29 cellular contexts compared by ENCODE assay signal in the genomic region with DNA sequence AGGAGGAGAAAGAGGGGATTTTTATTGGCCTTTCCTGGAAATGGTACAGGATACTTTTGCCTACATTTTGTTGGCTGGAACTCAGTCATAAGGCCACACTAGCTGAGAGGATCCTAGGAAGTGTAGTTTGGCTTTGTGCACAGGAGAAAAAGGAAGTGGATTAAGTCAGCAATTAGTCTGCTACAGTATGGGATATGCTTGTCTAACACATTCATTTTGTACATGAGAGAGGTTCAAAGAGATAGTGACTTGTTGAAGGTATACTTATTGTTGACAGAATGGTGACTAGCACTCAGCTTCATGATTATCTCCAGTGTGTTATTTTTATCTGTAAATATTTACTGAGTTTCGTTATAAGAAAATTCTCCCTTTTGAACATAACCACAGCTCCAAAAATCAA. TPM values are rescaled to one million over a fixed set of nuclear protein-coding genes. Genes with fewer than 3 reads are reported as not detected.
DNase-seq lines count a peak whose midpoint lies in the region; ATAC-seq, FAIRE-seq and TF ChIP-seq lines count a peak whose summit lies in the region.
"Had no signal": no experiment of that assay in that cellular context is flagged by ENCODE, and none has a peak within 500 bp of the region (broad histone marks: within the 10 kb centered on the region; RNA-seq: fewer than 3 reads in every experiment).

No MANE protein-coding gene starts in this region.

- H3K27me3 ChIP-seq in PC-3 (ENCODE audit: low read length), result no peaks in the 10 kb centered on the region
- H3K27me3 ChIP-seq in endothelial cell of umbilical vein (ENCODE audit: control insufficient read depth in 2 of 2, insufficient read depth in 2 of 2, low read length in 2 of 2), result no peaks in the 10 kb centered on the region
- no peaks in the 10 kb centered on the region for H3K27me3 ChIP-seq in SK-N-SH (ENCODE audit: insufficient read depth)
- H3K27me3 ChIP-seq: ascending aorta, SJSA1 had no signal

- BruUV-seq in PC-3 (replicated peaks; lab: Mats Ljungman, UMichigan) (no TSS peak), endothelial cell of umbilical vein (replicated peaks; lab: Mats Ljungman, UMichigan) (no TSS peak)

- DNase-seq in A549 (ENCODE audit: low read depth in 1 of 2, low spot score in 1 of 2) (no peak), AML-193 (lab: John Stamatoyannopoulos, UW) (peak; percentile 15 to 23), PC-3 (no peak), endothelial cell of umbilical vein (ENCODE audit: low read depth, low spot score) (no peak), nephron progenitor cell (no peak), SK-N-SH (no peak), left ventricle myocardium superior (no peak)
- DNase-seq: activated CD4-positive, alpha-beta T cell treated with anti-CD3 and anti-CD28 coated beads for 1 hour; activated T-cell treated with anti-CD3 and anti-CD28 coated beads, Interleukin-2, amount 50 U/mL, for 4 hours; Calu3; cortex of kidney; foreskin fibroblast; GM23248; mammary epithelial cell; NCI-H1105 treated with DMSO at 0.1 percent for 48 hours; NCI-H2029; NCI-H2227 treated with DMSO at 0.1 percent for 48 hours; RPMI8226; small intestine; stimulated activated CD8-positive, alpha-beta memory T cell treated with anti-CD3 and anti-CD28 coated beads, Interleukin-4, amount 100 ng/mL, for 48 hours; T-helper 1 cell had no signal

- H3K27me3 Mint-ChIP-seq in nephron progenitor cell (ENCODE audit: low read depth, poor library complexity), result no peaks in the 10 kb centered on the region

- no peak overlapping the region for H3K27ac Mint-ChIP-seq in nephron progenitor cell

- H3K4me1 Mint-ChIP-seq in nephron progenitor cell, result no peaks in the 10 kb centered on the region
- H3K4me1 Mint-ChIP-seq: neural crest cell had no signal

- no peaks in the 10 kb centered on the region for H3K9me2 ChIP-seq in PC-3 (replicated peaks; ENCODE audit: low read length)
- no peaks in the 10 kb centered on the region for H3K9me2 ChIP-seq in SK-N-SH

- no peaks in the 10 kb centered on the region for H3K4me1 ChIP-seq in A549
- H3K4me1 ChIP-seq in PC-3 (ENCODE audit: insufficient read depth, low read length), result no peaks in the 10 kb centered on the region
- peaks cover 5% of the 10 kb centered on the region for H3K4me1 ChIP-seq in endothelial cell of umbilical vein (ENCODE audit: control insufficient read depth, extremely low read depth, insufficient read depth, low read length)
- peaks cover 0 to 7% of the 10 kb centered on the region in 2 experiments; a peak in 1 of 4 replicates for H3K4me1 ChIP-seq in SK-N-SH (ENCODE audit: control insufficient read depth in 1 of 2, insufficient read depth in 2 of 2, low read depth in 1 of 2, low read length in 1 of 2)
- H3K4me1 ChIP-seq: ascending aorta, parathyroid adenoma had no signal

- CTCF ChIA-PET in A549 (lab: Yijun Ruan, JAX), result interaction anchor here (0.6 to 2.9 kb wide), 5 partner anchors 10 to 256 kb away, joined by 3 to 9 read pairs (median 3); a partner anchor contains a TSS
- CTCF ChIA-PET in PC-3 (lab: Charles Lee), result no interaction called here
- CTCF ChIA-PET in endothelial cell of umbilical vein (lab: Charles Lee), result interaction anchor here (0.6 kb wide), 1 partner anchor 80 kb away, joined by 3 read pairs; no protein-coding TSS in a partner anchor
- CTCF ChIA-PET in SK-N-SH (lab: Yijun Ruan, JAX), result interaction anchor here (0.6 to 1.1 kb wide), 3 partner anchors 9 to 27 kb away, joined by 3 to 4 read pairs (median 4); no protein-coding TSS in a partner anchor

- H2AFZ ChIP-seq in PC-3 (ENCODE audit: low read length) (no peak overlapping the region), endothelial cell of umbilical vein (ENCODE audit: low read depth, low read length) (no peak overlapping the region), SK-N-SH (ENCODE audit: low read depth) (no peak overlapping the region)
- H2AFZ ChIP-seq: GM23248, parathyroid adenoma had no signal

- H3K4me2 ChIP-seq in A549, result no peak overlapping the region
- no peak overlapping the region for H3K4me2 ChIP-seq in PC-3 (ENCODE audit: low read length)
- H3K4me2 ChIP-seq in endothelial cell of umbilical vein (ENCODE audit: insufficient read depth, low read length), result no peak overlapping the region
- H3K4me2 ChIP-seq in SK-N-SH, result no peak overlapping the region

- TF ChIP-seq RAD21 in A549 (conservative IDR thresholded peaks at IDR 0.05 in 1 of 2, IDR thresholded peaks at IDR 0.05 in 1 of 2) (no peak), SK-N-SH (IDR thresholded peaks at IDR 0.05; ENCODE audit: low read length) (no peak)

- intact Hi-C loops in PC-3 (cut with micrococcal nuclease) (no loop called here), endothelial cell of umbilical vein (cut with micrococcal nuclease) (no loop called here), left ventricle myocardium superior (cut with micrococcal nuclease) (no loop called here)

- TF ChIP-seq POLR2A in A549 (IDR thresholded peaks at IDR 0.05; ENCODE audit: low read length) (no peak), endothelial cell of umbilical vein (IDR thresholded peaks at IDR 0.05; ENCODE audit: low read depth, low read length) (no peak)

- WGBS in A549 (ENCODE audit: missing lambda C conversion rate), result 48% methylated on average over 1 of the region's 1 CpG
- WGBS in SK-N-SH (ENCODE audit: low lambda C conversion rate), result 88% methylated on average over 1 of the region's 1 CpG

- H3K27ac ChIP-seq in A549 (no peak overlapping the region), PC-3 (ENCODE audit: low read length) (no peak overlapping the region), endothelial cell of umbilical vein (ENCODE audit: insufficient read depth, low read depth, low read length) (no peak overlapping the region), SK-N-SH (ENCODE audit: low read depth in 2 of 2, low read length in 1 of 2) (no peak overlapping the region)
- H3K27ac ChIP-seq: ascending aorta, GM23248, parathyroid adenoma, SJSA1 had no signal

- H3K9ac ChIP-seq in PC-3 (ENCODE audit: low read length), result no peak overlapping the region
- no peak overlapping the region for H3K9ac ChIP-seq in endothelial cell of umbilical vein (replicated peaks; ENCODE audit: extremely low read depth, insufficient read depth, low read length)
- no peak overlapping the region for H3K9ac ChIP-seq in SK-N-SH
- H3K9ac ChIP-seq: GM23248, parathyroid adenoma had no signal

- H3K36me3 ChIP-seq in PC-3 (ENCODE audit: low read depth, low read length) (peaks cover 72% of the 10 kb centered on the region), endothelial cell of umbilical vein (ENCODE audit: control insufficient read depth in 2 of 2, extremely low read depth in 1 of 2, insufficient read depth in 2 of 2, low read length in 2 of 2) (peaks cover 6 to 8% of the 10 kb centered on the region in 2 experiments), SK-N-SH (replicated peaks in 1 of 2; ENCODE audit: control insufficient read depth in 1 of 2, insufficient read depth in 2 of 2, low read length in 1 of 2) (peaks cover 72 to 77% of the 10 kb centered on the region in 2 experiments)

- H3K4me3 ChIP-seq in A549 (no peak overlapping the region), PC-3 (ENCODE audit: low read length) (no peak overlapping the region), endothelial cell of umbilical vein (replicated peaks in 1 of 3; ENCODE audit: insufficient read depth in 1 of 3, low read depth in 1 of 3, low read length in 3 of 3) (no peak overlapping the region), SK-N-SH (ENCODE audit: low read depth in 2 of 2, low read length in 1 of 2) (no peak overlapping the region)
- H3K4me3 ChIP-seq: ascending aorta, GM23248, SJSA1 had no signal

- peak; percentile 95 for FAIRE-seq in A549 (lab: Jason Lieb, UNC)
- FAIRE-seq in endothelial cell of umbilical vein (lab: Jason Lieb, UNC), result peak; percentile 18
- FAIRE-seq: small intestine, TTC549 had no signal

- H4K20me1 ChIP-seq in PC-3 (ENCODE audit: low read length) (peaks cover 10% of the 10 kb centered on the region; the same call in 1 of the 2 replicates), endothelial cell of umbilical vein (replicated peaks; ENCODE audit: control insufficient read depth, extremely low read depth, insufficient read depth, low read length) (no peaks in the 10 kb centered on the region), SK-N-SH (ENCODE audit: insufficient read depth) (peaks cover 29% of the 10 kb centered on the region; the same call in 1 of the 2 replicates)

- no peaks in the 10 kb centered on the region for H3K9me3 Mint-ChIP-seq in nephron progenitor cell
- H3K9me3 Mint-ChIP-seq: activated naive CD4-positive, alpha-beta T cell treated with anti-CD3 and anti-CD28 coated beads, Interleukin-2, amount 50 U/mL, for 72 hours; activated T-cell treated with anti-CD3 and anti-CD28 coated beads, Interleukin-2, amount 50 U/mL, for 4 hours; CD14-positive monocyte; neural crest cell had no signal

- no peaks in the 10 kb centered on the region for H3K9me1 ChIP-seq in endothelial cell of umbilical vein (replicated peaks; ENCODE audit: control insufficient read depth, extremely low read depth, insufficient read depth, low read length)

- peaks cover 53% of the 10 kb centered on the region for H3K79me2 ChIP-seq in PC-3 (ENCODE audit: low read length)
- peaks cover 25% of the 10 kb centered on the region for H3K79me2 ChIP-seq in endothelial cell of umbilical vein (ENCODE audit: control insufficient read depth, insufficient read depth, low read length)
- peaks cover 88% of the 10 kb centered on the region for H3K79me2 ChIP-seq in SK-N-SH (ENCODE audit: insufficient read depth)

- no peak for TF ChIP-seq EP300 in A549 (IDR thresholded peaks at IDR 0.05)
- TF ChIP-seq EP300 in SK-N-SH (IDR thresholded peaks at IDR 0.05; ENCODE audit: borderline replicate concordance in 1 of 2, low read depth in 1 of 2, low read length in 1 of 2), result no peak

- ATAC-seq in A549 (0 out of 6 replicates have a peak, but pooled peaks of 1 of the 2 experiments have one; percentile 27), PC-3 (peak; percentile 58), left ventricle myocardium superior (no peak)
- ATAC-seq: activated naive CD4-positive, alpha-beta T cell treated with anti-CD3 and anti-CD28 coated beads, Interleukin-2, amount 50 U/mL, for 72 hours; activated T-cell treated with anti-CD3 and anti-CD28 coated beads, Interleukin-2, amount 50 U/mL, for 4 hours; esophagus mucosa had no signal

- dilution Hi-C loops in endothelial cell of umbilical vein (cut with MboI; ENCODE audit: extremely low pct_ligation_motif_present, low sequenced_read_pairs), result no loop called here

- H3K36me3 Mint-ChIP-seq in nephron progenitor cell (ENCODE audit: low read depth), result peaks cover 64% of the 10 kb centered on the region

- H3K9me3 ChIP-seq in A549, result no peaks in the 10 kb centered on the region
- no peaks in the 10 kb centered on the region for H3K9me3 ChIP-seq in PC-3 (ENCODE audit: low read length)
- H3K9me3 ChIP-seq in endothelial cell of umbilical vein (replicated peaks; ENCODE audit: control insufficient read depth, insufficient read depth, low read length), result no peaks in the 10 kb centered on the region
- H3K9me3 ChIP-seq in SK-N-SH, result no peaks in the 10 kb centered on the region
- H3K9me3 ChIP-seq: ascending aorta, SJSA1 had no signal

- H3K4me3 Mint-ChIP-seq in nephron progenitor cell, result no peak overlapping the region
- H3K4me3 Mint-ChIP-seq: activated T-cell treated with anti-CD3 and anti-CD28 coated beads, Interleukin-2, amount 50 U/mL, for 4 hours; CD14-positive monocyte; neural crest cell had no signal

- TF ChIP-seq CTCF in A549 (IDR thresholded peaks at IDR 0.05) (no peak), PC-3 (conservative IDR thresholded peaks at IDR 0.05; ENCODE audit: low read depth, low read length) (no peak), endothelial cell of umbilical vein (IDR thresholded peaks at IDR 0.05; ENCODE audit: extremely low read depth in 1 of 2, insufficient read depth in 1 of 2, low read depth in 1 of 2, low read length in 2 of 2) (no peak), nephron progenitor cell (IDR thresholded peaks at IDR 0.05) (no peak), SK-N-SH (IDR thresholded peaks at IDR 0.05) (no peak)

- POLR2A ChIA-PET in A549 (lab: Yijun Ruan, JAX), result interaction anchor here (1.1 kb wide), 1 partner anchor 10 kb away, joined by 4 read pairs; no protein-coding TSS in a partner anchor
- POLR2A ChIA-PET in PC-3 (lab: Charles Lee; ENCODE audit: unreplicated experiment), result no interaction called here
- POLR2A ChIA-PET in endothelial cell of umbilical vein (lab: Charles Lee), result no interaction called here
- POLR2A ChIA-PET in SK-N-SH (lab: Yijun Ruan, JAX), result interaction anchor here (0.6 kb wide), 1 partner anchor 19 kb away, joined by 4 read pairs; no protein-coding TSS in a partner anchor

- H3F3A ChIP-seq in PC-3 (ENCODE audit: low read length, unreplicated experiment) (no peaks in the 10 kb centered on the region), SK-N-SH (replicated peaks; ENCODE audit: insufficient read depth) (peaks cover 20% of the 10 kb centered on the region)

RNA-seq across cellular contexts. Expression of a gene that starts 10.3 kb away (rescaled TPM):
- polyA plus RNA-seq in A549 (2011; rRNA removed), result 61.9 and 96.7 TPM in 2 replicates
- polyA plus RNA-seq in A549 (2012; cell fraction: cytosol; rRNA removed), result 24.2 and 28.7 TPM in 2 replicates
- polyA plus RNA-seq in A549 (2012; cell fraction: nucleus; rRNA removed), result 17.1 and 25.4 TPM in 2 replicates
- polyA plus RNA-seq in A549 (2017; fragmentation: RNase III; extraction: RNeasy Plus Mini Kit Qiagen cat#74134 plus additional on column Dnase treatment), result 72.7 to 79.1 TPM (median 77.6 TPM) in 3 replicates
- polyA minus RNA-seq in A549 (2011; rRNA and poly(A)+ RNA removed), result 11.2 and 12.1 TPM in 2 replicates
- 64.2 and 97.6 TPM in 2 replicates for total RNA-seq in PC-3 (2014; rRNA removed)
- total RNA-seq in endothelial cell of umbilical vein, result 29.3 and 32.2 TPM in 2 replicates
- 5.7 and 9.1 TPM in 2 replicates for polyA plus RNA-seq in endothelial cell of umbilical vein
- polyA plus RNA-seq in endothelial cell of umbilical vein (2011; cell fraction: cytosol; rRNA removed), result 12.9 and 14.1 TPM in 2 replicates
- 15.6 and 19.7 TPM in 2 replicates for polyA plus RNA-seq in endothelial cell of umbilical vein (2011; cell fraction: nucleus; rRNA removed)
- polyA plus RNA-seq in endothelial cell of umbilical vein (2012), result 33.1 and 43.0 TPM in 2 replicates
- 6.1 and 8.0 TPM in 2 replicates for polyA minus RNA-seq in endothelial cell of umbilical vein
- polyA minus RNA-seq in endothelial cell of umbilical vein (2011; cell fraction: cytosol; rRNA and poly(A)+ RNA removed), result 11.9 TPM
- polyA minus RNA-seq in endothelial cell of umbilical vein (2011; cell fraction: nucleus; rRNA and poly(A)+ RNA removed), result 7.0 and 8.7 TPM in 2 replicates
- 28.4 and 32.1 TPM in 2 replicates for polyA plus RNA-seq in SK-N-SH (2012; rRNA removed)
- polyA plus RNA-seq in SK-N-SH (2012; cell fraction: cytosol; rRNA removed), result 47.1 and 55.7 TPM in 2 replicates
- polyA plus RNA-seq in SK-N-SH (2012; cell fraction: nucleus; rRNA removed), result 22.8 and 29.5 TPM in 2 replicates
- 7.3 TPM for total RNA-seq in left ventricle myocardium superior

RNA-seq across cellular contexts. Expression of a gene that starts 10.8 kb away (rescaled TPM):
- polyA plus RNA-seq in A549 (2011; rRNA removed) (12.1 and 13.4 TPM in 2 replicates), A549 (2017; fragmentation: RNase III; extraction: RNeasy Plus Mini Kit Qiagen cat#74134 plus additional on column Dnase treatment) (7.5 to 8.4 TPM (median 8.1 TPM) in 3 replicates), endothelial cell of umbilical vein (3.5 and 4.8 TPM in 2 replicates), SK-N-SH (2012; rRNA removed) (4.6 and 6.9 TPM in 2 replicates)
- polyA plus RNA-seq in A549 (2012; cell fraction: cytosol; rRNA removed), result 2.3 and 2.6 TPM in 2 replicates
- polyA plus RNA-seq in A549 (2012; cell fraction: nucleus; rRNA removed), result 2.9 and 5.9 TPM in 2 replicates
- polyA minus RNA-seq in A549 (2011; rRNA and poly(A)+ RNA removed), result 7.0 and 9.1 TPM in 2 replicates
- total RNA-seq in PC-3 (2014; rRNA removed) (10.3 and 13.8 TPM in 2 replicates), endothelial cell of umbilical vein (10.9 and 14.0 TPM in 2 replicates), left ventricle myocardium superior (6.6 TPM)
- 3.5 and 4.0 TPM in 2 replicates for polyA plus RNA-seq in endothelial cell of umbilical vein (2011; cell fraction: cytosol; rRNA removed)
- polyA plus RNA-seq in endothelial cell of umbilical vein (2011; cell fraction: nucleus; rRNA removed), result 16.1 and 20.8 TPM in 2 replicates
- 6.6 and 7.2 TPM in 2 replicates for polyA plus RNA-seq in endothelial cell of umbilical vein (2012)
- polyA minus RNA-seq in endothelial cell of umbilical vein, result 12.6 and 15.8 TPM in 2 replicates
- polyA minus RNA-seq in endothelial cell of umbilical vein (2011; cell fraction: cytosol; rRNA and poly(A)+ RNA removed), result 4.2 TPM
- polyA minus RNA-seq in endothelial cell of umbilical vein (2011; cell fraction: nucleus; rRNA and poly(A)+ RNA removed), result 26.8 and 43.3 TPM in 2 replicates
- 6.0 and 7.0 TPM in 2 replicates for polyA plus RNA-seq in SK-N-SH (2012; cell fraction: cytosol; rRNA removed)
- polyA plus RNA-seq in SK-N-SH (2012; cell fraction: nucleus; rRNA removed), result 9.7 and 20.6 TPM in 2 replicates

Comparison
In these comparisons a context has a peak if more than half of its experiments do, and no peak if none do; other contexts are left out.
1. DNase-seq: peak in AML-193 (2 of 2); none in A549 (0 of 2), PC-3 (single experiment), endothelial cell of umbilical vein (single experiment), nephron progenitor cell (single experiment), SK-N-SH (single experiment) and left ventricle myocardium superior (single experiment).
2. POLR2A ChIA-PET loops: an anchor here in A549 (1.1 kb wide) and SK-N-SH (0.6 kb wide); none called in PC-3 and endothelial cell of umbilical vein.